10 cellular contexts compared by ENCODE assay signal in the genomic region with DNA sequence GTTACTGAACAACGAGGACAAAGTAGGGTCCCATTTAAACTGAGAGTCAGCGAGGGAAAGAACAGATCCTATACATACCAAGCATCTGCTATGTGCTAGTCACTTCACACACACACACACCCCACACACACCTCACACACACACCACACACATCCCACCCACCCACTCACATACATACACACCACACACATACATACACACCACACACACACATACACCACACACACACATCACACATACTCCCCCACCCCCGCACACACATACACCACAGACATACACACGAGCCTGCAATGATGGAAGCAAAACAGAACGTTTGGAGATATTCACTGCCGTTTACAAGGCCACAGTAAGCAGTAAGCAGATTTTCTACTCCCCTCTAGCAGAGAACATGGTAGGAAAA. TPM values are rescaled to one million over a fixed set of nuclear protein-coding genes. Genes with fewer than 3 reads are reported as not detected.
A peak's percentile ranks its signal among the peaks of the same experiment; 100 is the strongest.
DNase-seq lines count a peak whose midpoint lies in the region; ATAC-seq and TF ChIP-seq lines count a peak whose summit lies in the region.
"Had no signal": no experiment of that assay in that cellular context is flagged by ENCODE, and none has a peak within 500 bp of the region (broad histone marks: within the 10 kb centered on the region; RNA-seq: fewer than 3 reads in every experiment).

No MANE protein-coding gene starts in this region.

- no peaks in the 10 kb centered on the region for H3K36me3 Mint-ChIP-seq in T-helper 2 cell treated with Interferon-gamma antibody and Interleukin-4, amounts not matched to agents 5 μg/mL and 100 μg/mL, for 36 hours (ENCODE audit: low read depth)
- no peaks in the 10 kb centered on the region for H3K36me3 Mint-ChIP-seq in activated CD8-positive, alpha-beta T cell treated with anti-CD3 and anti-CD28 coated beads for 36 hours (ENCODE audit: low read depth)
- H3K36me3 Mint-ChIP-seq in glutamatergic neuron (ENCODE audit: unreplicated experiment): peaks cover 11% of the 10 kb centered on the region

- DNase-seq in T-helper 2 cell treated with Interferon-gamma antibody and Interleukin-4, amounts not matched to agents 5 μg/mL and 100 μg/mL, for 36 hours (ENCODE audit: low spot score): no peak
- DNase-seq in T-helper 2 cell (no peak), glutamatergic neuron (no peak), NCI-H1436 treated with DMSO at 0.1 percent for 48 hours (lab: John Stamatoyannopoulos, UW) (no peak), NCI-H82 (lab: John Stamatoyannopoulos, UW) (no peak), BE2C (no peak)
- peak; percentile 7 for DNase-seq in activated CD8-positive, alpha-beta T cell treated with anti-CD3 and anti-CD28 coated beads for 36 hours
- DNase-seq: stimulated activated CD4-positive, alpha-beta T cell treated with anti-CD3 and anti-CD28 coated beads, Interleukin-12 subunit alpha, Interleukin-12 subunit beta, amount 100 ng/mL, for 4 hours had no signal

- no peaks in the 10 kb centered on the region for H3K9me3 Mint-ChIP-seq in T-helper 2 cell treated with Interferon-gamma antibody and Interleukin-4, amounts not matched to agents 5 μg/mL and 100 μg/mL, for 36 hours
- H3K9me3 Mint-ChIP-seq in activated CD8-positive, alpha-beta T cell treated with anti-CD3 and anti-CD28 coated beads for 36 hours: peaks cover under 1% of the 10 kb centered on the region
- peaks cover 9% of the 10 kb centered on the region for H3K9me3 Mint-ChIP-seq in glutamatergic neuron (ENCODE audit: unreplicated experiment)

- H3K27me3 Mint-ChIP-seq in T-helper 2 cell treated with Interferon-gamma antibody and Interleukin-4, amounts not matched to agents 5 μg/mL and 100 μg/mL, for 36 hours (ENCODE audit: low read depth): peaks cover 50% of the 10 kb centered on the region
- H3K27me3 Mint-ChIP-seq in activated CD8-positive, alpha-beta T cell treated with anti-CD3 and anti-CD28 coated beads for 36 hours: peaks cover 31% of the 10 kb centered on the region
- peaks cover 12% of the 10 kb centered on the region for H3K27me3 Mint-ChIP-seq in glutamatergic neuron (ENCODE audit: unreplicated experiment)

- H3K4me1 ChIP-seq in skeletal muscle satellite cell (ENCODE audit: control insufficient read depth, insufficient read depth, low read length): peaks cover 2% of the 10 kb centered on the region
- no peaks in the 10 kb centered on the region for H3K4me1 ChIP-seq in BE2C

- peak overlapping the region; percentile 67 for H3K9ac ChIP-seq in skeletal muscle satellite cell (ENCODE audit: low read depth, low read length)

- intact Hi-C loops in activated CD8-positive, alpha-beta T cell treated with anti-CD3 and anti-CD28 coated beads for 36 hours (cut with micrococcal nuclease): no loop called here

- H3K4me1 Mint-ChIP-seq in T-helper 2 cell treated with Interferon-gamma antibody and Interleukin-4, amounts not matched to agents 5 μg/mL and 100 μg/mL, for 36 hours (ENCODE audit: low read depth): peaks cover 11% of the 10 kb centered on the region
- peaks cover 17% of the 10 kb centered on the region for H3K4me1 Mint-ChIP-seq in activated CD8-positive, alpha-beta T cell treated with anti-CD3 and anti-CD28 coated beads for 36 hours (ENCODE audit: low read depth)
- H3K4me1 Mint-ChIP-seq in glutamatergic neuron (ENCODE audit: low read depth, unreplicated experiment): peaks cover 32% of the 10 kb centered on the region

- TF ChIP-seq CTCF in activated CD8-positive, alpha-beta T cell treated with anti-CD3 and anti-CD28 coated beads for 36 hours (IDR thresholded peaks at IDR 0.05): no peak
- TF ChIP-seq CTCF in glutamatergic neuron (IDR thresholded peaks at IDR 0.05; ENCODE audit: partially characterized antibody, unreplicated experiment): no peak
- TF ChIP-seq CTCF in BE2C (IDR thresholded peaks at IDR 0.05; ENCODE audit: low read depth, low read length): no peak

- no peak overlapping the region for H3K27ac Mint-ChIP-seq in T-helper 2 cell treated with Interferon-gamma antibody and Interleukin-4, amounts not matched to agents 5 μg/mL and 100 μg/mL, for 36 hours
- no peak overlapping the region for H3K27ac Mint-ChIP-seq in activated CD8-positive, alpha-beta T cell treated with anti-CD3 and anti-CD28 coated beads for 36 hours
- H3K27ac Mint-ChIP-seq in glutamatergic neuron (ENCODE audit: unreplicated experiment): peak overlapping the region; percentile 94

- peak overlapping the region; percentile 67 for H3K4me3 Mint-ChIP-seq in T-helper 2 cell treated with Interferon-gamma antibody and Interleukin-4, amounts not matched to agents 5 μg/mL and 100 μg/mL, for 36 hours
- peak overlapping the region; percentile 34 for H3K4me3 Mint-ChIP-seq in activated CD8-positive, alpha-beta T cell treated with anti-CD3 and anti-CD28 coated beads for 36 hours
- H3K4me3 Mint-ChIP-seq in glutamatergic neuron (ENCODE audit: unreplicated experiment): peak overlapping the region; percentile 92

- POLR2A ChIA-PET in activated CD8-positive, alpha-beta T cell treated with anti-CD3 and anti-CD28 coated beads for 36 hours (lab: Charles Lee): no interaction called here

- H3K27me3 ChIP-seq in skeletal muscle satellite cell (ENCODE audit: control insufficient read depth, insufficient read depth, low read length) (no peaks in the 10 kb centered on the region), BE2C (peaks cover 51% of the 10 kb centered on the region)
- H3K27me3 ChIP-seq: tibial nerve had no signal

- peak overlapping the region; percentile 83 for H3K4me2 ChIP-seq in skeletal muscle satellite cell (ENCODE audit: low read length)

- H3K36me3 ChIP-seq in skeletal muscle satellite cell (ENCODE audit: insufficient read depth, low read length) (no peaks in the 10 kb centered on the region), BE2C (no peaks in the 10 kb centered on the region)
- H3K36me3 ChIP-seq: tibial nerve had no signal

- H3K9me3 ChIP-seq in skeletal muscle satellite cell (replicated peaks; ENCODE audit: low read length): no peaks in the 10 kb centered on the region
- H3K9me3 ChIP-seq in BE2C: no peaks in the 10 kb centered on the region

- H3K4me3 ChIP-seq in skeletal muscle satellite cell (ENCODE audit: low read length): peak overlapping the region; percentile 69
- no peak overlapping the region for H3K4me3 ChIP-seq in BE2C (ENCODE audit: low read depth, low read length)

- CTCF ChIA-PET in activated CD8-positive, alpha-beta T cell treated with anti-CD3 and anti-CD28 coated beads for 36 hours (lab: Charles Lee): no interaction called here

- no peak for ATAC-seq in activated CD8-positive, alpha-beta T cell treated with anti-CD3 and anti-CD28 coated beads for 36 hours

RNA-seq across cellular contexts. Expression of gene GRB10, which starts 0.6 kb away (rescaled TPM):
- 1 to 10 TPM; 5.6 to 6.9 TPM for total RNA-seq in activated CD8-positive, alpha-beta T cell treated with anti-CD3 and anti-CD28 coated beads for 36 hours
- total RNA-seq in glutamatergic neuron (ENCODE audit: unreplicated experiment): 182 TPM
- 39.8 and 41.8 TPM in 2 replicates for total RNA-seq in skeletal muscle satellite cell (2012; rRNA removed)
- 0.82 TPM for polyA plus RNA-seq in BE2C (2012; ENCODE audit: insufficient read depth, insufficient read length, low read depth)

Comparison
In these comparisons a context has a peak if more than half of its experiments do, and no peak if none do; other contexts are left out.
1. H3K4me3 Mint-ChIP-seq: peak in every context shown above with its lines; median percentile 92 in glutamatergic neuron; 67 in T-helper 2 cell treated with Interferon-gamma antibody and Interleukin-4, amounts not matched to agents 5 μg/mL and 100 μg/mL, for 36 hours; 34 in activated CD8-positive, alpha-beta T cell treated with anti-CD3 and anti-CD28 coated beads for 36 hours.
2. RNA of gene GRB10, which starts 0.6 kb away (total RNA-seq): 182 TPM in glutamatergic neuron (single experiment); 5.6 to 6.9 TPM in activated CD8-positive, alpha-beta T cell treated with anti-CD3 and anti-CD28 coated beads for 36 hours; every median in the first group is over 10 times any median in the second.